ENCODE assay signal across 14 cellular contexts in the genomic region with DNA sequence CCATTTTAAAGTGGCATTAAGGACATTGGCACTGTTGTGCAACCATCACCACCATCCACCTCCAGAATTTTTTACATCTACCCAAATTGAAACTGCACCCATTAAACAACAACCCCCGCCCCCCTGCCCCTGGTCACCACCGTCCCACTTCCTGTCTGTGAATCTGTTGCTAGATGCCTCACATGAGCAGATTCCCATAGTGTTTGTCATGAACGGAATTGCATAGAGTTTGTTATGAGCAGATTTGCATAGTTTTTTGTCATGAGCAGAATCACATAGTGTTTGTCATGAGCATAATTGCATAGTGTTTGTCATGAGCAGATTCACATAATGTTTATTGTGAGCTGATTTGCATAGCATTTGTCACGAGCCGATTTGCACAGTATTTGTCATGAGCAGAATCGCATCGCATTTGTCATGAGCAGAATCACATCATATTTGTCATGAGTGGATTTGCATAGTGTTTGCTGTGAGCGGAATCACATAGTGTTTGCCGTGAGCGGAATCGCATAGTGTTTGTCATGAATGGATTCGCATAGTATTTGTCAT.
"Had no signal": no experiment of that assay in that cellular context is flagged by ENCODE, and none has a peak within 500 bp of the region (broad histone marks: within the 10 kb centered on the region; RNA-seq: fewer than 3 reads in every experiment).

No MANE protein-coding gene starts in this region.

- H3K27ac Mint-ChIP-seq: naive B cell had no signal

- H3K9me3 ChIP-seq: breast epithelium, gastroesophageal sphincter, pancreas had no signal

- DNase-seq: activated CD4-positive, CD25-positive, alpha-beta regulatory T cell treated with anti-CD3 and anti-CD28 coated beads, Interleukin-2, amount 50 U/mL, for 72 hours; activated naive CD4-positive, alpha-beta T cell; activated T-cell treated with anti-CD3 and anti-CD28 coated beads for 4 hours; aorta; erythroblast; left colon; midbrain; naive B cell; pancreas; stimulated activated CD4-positive, alpha-beta T cell treated with anti-CD3 and anti-CD28 coated beads, Interleukin-1b, Interleukin-23, amount 100 ng/mL, for 48 hours; T1000 had no signal

- FAIRE-seq: pancreas had no signal

- H3K4me3 ChIP-seq: breast epithelium, gastroesophageal sphincter, lung, pancreas had no signal

- H3K27ac ChIP-seq: breast epithelium, gastroesophageal sphincter had no signal

- H3K27me3 ChIP-seq: pancreas had no signal

- H3K36me3 ChIP-seq: breast epithelium, gastroesophageal sphincter, pancreas had no signal

- ATAC-seq: gastroesophageal sphincter, left colon, pancreas had no signal

- H3K36me3 Mint-ChIP-seq: naive B cell had no signal

- H3K4me3 Mint-ChIP-seq: naive B cell had no signal
